8 cellular contexts compared by ENCODE assay signal in genomic region chr9:4796988-4797956, GRCh38. TPM values are rescaled to one million over a fixed set of nuclear protein-coding genes. Genes with fewer than 3 reads are reported as not detected.
A peak's percentile ranks its signal among the peaks of the same experiment; 100 is the strongest.
DNase-seq lines count a peak whose midpoint lies in the region; ATAC-seq, FAIRE-seq and TF ChIP-seq lines count a peak whose summit lies in the region.

No MANE protein-coding gene starts in this region.

- CTCF ChIA-PET in A549 (lab: Yijun Ruan, JAX), result interaction anchor here (0.6 to 4.9 kb wide), 12 partner anchors 9 to 190 kb away, joined by 3 to 19 read pairs (median 4); no protein-coding TSS in a partner anchor

- intact Hi-C loops in lower lobe of right lung (cut with DNase I), result no loop called here

- H3K27ac Mint-ChIP-seq in brain, result peak overlapping the region in 4 of 5 experiments; percentile 1 to 74 (median 45)

- H3K27me3 Mint-ChIP-seq in brain, result peaks cover 3% of the 10 kb centered on the region

- FAIRE-seq in A549 (lab: Jason Lieb, UNC), result no peak

- no peak for TF ChIP-seq POLR2A in A549 (IDR thresholded peaks at IDR 0.05; ENCODE audit: low read length)

- peak overlapping the region in 2 of 5 experiments; percentile 6 to 67 for H3K4me3 Mint-ChIP-seq in brain

- no peaks in the 10 kb centered on the region for H3K36me3 ChIP-seq in lower lobe of right lung

- POLR2A ChIA-PET in A549 (lab: Yijun Ruan, JAX), result no interaction called here

- H3K4me1 ChIP-seq in A549 (peaks cover 5% of the 10 kb centered on the region; the same call in 1 of the 3 replicates), lower lobe of right lung (peaks cover 48% of the 10 kb centered on the region)

- 74% methylated on average over 6 of the region's 6 CpGs for WGBS in A549 (ENCODE audit: missing lambda C conversion rate)

- TF ChIP-seq CTCF in A549 (IDR thresholded peaks at IDR 0.05) (peak; percentile 73), brain (conservative IDR thresholded peaks at IDR 0.05) (peak; percentile 51 to 62), lower lobe of right lung (IDR thresholded peaks at IDR 0.05) (peak; percentile 70)

- H3K27ac ChIP-seq in A549, result no peak overlapping the region
- peak overlapping the region; percentile 8 for H3K27ac ChIP-seq in lower lobe of right lung

- H3K4me2 ChIP-seq in A549, result no peak overlapping the region

- DNase-seq in A549 (ENCODE audit: low read depth in 1 of 2, low spot score in 1 of 2), result peak; percentile 38 to 53
- DNase-seq in Daoy (ENCODE audit: low read depth), result peak; percentile 43
- peak; percentile 52 for DNase-seq in NCI-H1694 (lab: John Stamatoyannopoulos, UW)
- DNase-seq in lower lobe of right lung, result no peak
- DNase-seq in effector CD4-positive, alpha-beta T cell, result no peak

- no peak for TF ChIP-seq EP300 in A549 (IDR thresholded peaks at IDR 0.05)

- no peak for ATAC-seq in A549
- ATAC-seq in lower lobe of right lung, result no peak
- ATAC-seq in HG02571 (IDR thresholded peaks at IDR 0.05; ENCODE audit: unreplicated experiment), result no peak
- ATAC-seq in HG03378 (IDR thresholded peaks at IDR 0.05; ENCODE audit: unreplicated experiment), result no peak

- no peaks in the 10 kb centered on the region for H3K9me3 ChIP-seq in A549
- H3K9me3 ChIP-seq in lower lobe of right lung, result no peaks in the 10 kb centered on the region

- TF ChIP-seq RAD21 in A549 (conservative IDR thresholded peaks at IDR 0.05 in 1 of 2, IDR thresholded peaks at IDR 0.05 in 1 of 2), result peak; percentile 42 to 45; a peak in 3 of 5 replicates

- H3K27me3 ChIP-seq in lower lobe of right lung (ENCODE audit: low read depth), result no peaks in the 10 kb centered on the region

- peaks cover 0 to 3% (median 0%) of the 10 kb centered on the region in 5 experiments for H3K9me3 Mint-ChIP-seq in brain

- peaks cover 49% of the 10 kb centered on the region for H3K4me1 Mint-ChIP-seq in brain

- no peak overlapping the region for H3K4me3 ChIP-seq in A549
- H3K4me3 ChIP-seq in lower lobe of right lung, result no peak overlapping the region

- H3K36me3 Mint-ChIP-seq in brain, result peaks cover 11% of the 10 kb centered on the region

TF ChIP-seq in A549, 52 proteins besides CTCF, POLR2A, EP300 and RAD21:
- TF ChIP-seq HDAC2 (IDR thresholded peaks at IDR 0.05) (0 out of 2 replicates have a peak, but pooled peaks have one; percentile 35), SMC3 (IDR thresholded peaks at IDR 0.05) (peak; percentile 31; the same call in 2 of the 3 replicates), JUN (IDR thresholded peaks at IDR 0.05) (no peak), CBX2 (IDR thresholded peaks at IDR 0.05; ENCODE audit: borderline replicate concordance, low read depth) (no peak)

RNA-seq across cellular contexts. Expression of gene RCL1, which starts 4.5 kb away (rescaled TPM):
- 25.5 and 26.7 TPM in 2 replicates for polyA plus RNA-seq in A549 (2011; rRNA removed)
- 30.0 and 33.4 TPM in 2 replicates for polyA plus RNA-seq in A549 (2012; cell fraction: cytosol; rRNA removed)
- 29.3 and 43.1 TPM in 2 replicates for polyA plus RNA-seq in A549 (2012; cell fraction: nucleus; rRNA removed)
- polyA plus RNA-seq in A549 (2017; fragmentation: RNase III; extraction: RNeasy Plus Mini Kit Qiagen cat#74134 plus additional on column Dnase treatment), result 27.5 to 30.0 TPM (median 29.4 TPM) in 3 replicates
- 43.1 and 43.3 TPM in 2 replicates for polyA minus RNA-seq in A549 (2011; rRNA and poly(A)+ RNA removed)
- 36.2 and 40.2 TPM in 2 replicates for total RNA-seq in Daoy (2014; rRNA removed; shearing (Covaris generic))
- polyA plus RNA-seq in brain (ENCODE audit: insufficient read depth, low read depth, low replicate concordance), result 11.1 TPM
- 22.9 TPM for total RNA-seq in lower lobe of right lung

RNA-seq across cellular contexts. Expression of gene AK3, which starts 56.3 kb away (rescaled TPM):
- 70.4 and 83.0 TPM in 2 replicates for polyA plus RNA-seq in A549 (2011; rRNA removed)
- 14.9 and 21.0 TPM in 2 replicates for polyA plus RNA-seq in A549 (2012; cell fraction: cytosol; rRNA removed)
- 6.3 and 8.9 TPM in 2 replicates for polyA plus RNA-seq in A549 (2012; cell fraction: nucleus; rRNA removed)
- 42.6 to 51.0 TPM (median 49.0 TPM) in 3 replicates for polyA plus RNA-seq in A549 (2017; fragmentation: RNase III; extraction: RNeasy Plus Mini Kit Qiagen cat#74134 plus additional on column Dnase treatment)
- polyA minus RNA-seq in A549 (2011; rRNA and poly(A)+ RNA removed), result 22.6 and 31.3 TPM in 2 replicates
- 44.0 and 58.7 TPM in 2 replicates for total RNA-seq in Daoy (2014; rRNA removed; shearing (Covaris generic))
- polyA plus RNA-seq in brain (ENCODE audit: insufficient read depth, low read depth, low replicate concordance), result 34.2 TPM
- 40.4 TPM for total RNA-seq in lower lobe of right lung

Comparison
In these comparisons a context has a peak if more than half of its experiments do, and no peak if none do; other contexts are left out.
1. DNase-seq: peak in A549 (2 of 2), Daoy (single experiment) and NCI-H1694 (single experiment); none in lower lobe of right lung (single experiment) and effector CD4-positive, alpha-beta T cell (single experiment).
2. Peak in every context shown above with its lines, with median percentiles within 50 percentile points of each other: CTCF ChIP-seq.